Comparison of ENCODE assay signal across 1 cellular context in the genomic region with DNA sequence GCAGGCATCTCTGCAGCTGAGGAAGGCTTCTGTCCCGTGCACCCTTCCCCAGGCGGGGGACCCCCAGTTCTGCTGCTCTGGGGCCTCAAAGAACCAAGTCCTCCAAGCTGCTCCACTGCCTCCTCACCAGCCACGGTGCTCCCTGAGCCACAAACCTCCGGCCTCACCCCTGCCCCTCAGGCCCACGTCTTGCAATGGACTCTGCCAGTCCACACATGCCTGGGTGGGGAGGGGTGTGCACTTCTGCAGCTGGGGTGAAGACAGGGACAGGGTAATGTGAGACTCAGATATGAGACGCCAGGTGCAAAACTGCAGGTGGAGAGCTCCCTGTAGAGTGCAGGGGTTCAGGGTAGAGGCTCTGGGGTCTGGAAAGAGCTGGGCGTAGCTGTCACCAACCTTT.
TF ChIP-seq lines count a peak whose summit lies in the region.

No MANE protein-coding gene starts in this region.

TF ChIP-seq in HCT116, 20 proteins besides CTCF, POLR2A, EP300 and RAD21 (continued from another document):
- no peak for TF ChIP-seq SRF (IDR thresholded peaks at IDR 0.05; ENCODE audit: low read depth)
- TF ChIP-seq, protein P1, sequence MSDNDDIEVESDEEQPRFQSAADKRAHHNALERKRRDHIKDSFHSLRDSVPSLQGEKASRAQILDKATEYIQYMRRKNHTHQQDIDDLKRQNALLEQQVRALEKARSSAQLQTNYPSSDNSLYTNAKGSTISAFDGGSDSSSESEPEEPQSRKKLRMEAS (IDR thresholded peaks at IDR 0.05) = no peak
- TF ChIP-seq EGR1 (IDR thresholded peaks at IDR 0.05; ENCODE audit: low read depth) = no peak
